ENCODE assay signal across 35 cellular contexts in the genomic region with DNA sequence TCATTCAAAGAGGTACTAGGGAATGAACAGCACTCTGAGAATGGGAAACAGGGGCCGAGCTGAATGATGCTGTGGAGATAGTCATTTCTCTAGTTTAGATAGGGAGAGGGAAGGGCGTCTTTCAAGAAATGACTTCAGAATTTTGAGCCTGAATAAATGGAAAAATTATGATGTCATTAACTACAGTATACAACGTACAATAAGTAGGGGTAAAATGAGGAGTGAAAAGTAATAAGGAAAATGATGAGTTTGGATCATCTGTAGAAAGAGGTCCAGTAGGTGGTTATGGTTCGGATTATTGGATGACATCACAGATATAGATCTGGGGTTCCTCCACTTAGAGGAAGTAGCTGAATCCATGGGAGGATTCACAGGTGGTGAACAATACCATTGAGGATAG.
DNase-seq lines count a peak whose midpoint lies in the region; ATAC-seq, FAIRE-seq and TF ChIP-seq lines count a peak whose summit lies in the region.
"Had no signal": no experiment of that assay in that cellular context is flagged by ENCODE, and none has a peak within 500 bp of the region (broad histone marks: within the 10 kb centered on the region; RNA-seq: fewer than 3 reads in every experiment).

No MANE protein-coding gene starts in this region.

- H3K4me3 Mint-ChIP-seq in effector memory CD8-positive, alpha-beta T cell = no peak overlapping the region
- H3K4me3 Mint-ChIP-seq: B cell; CD14-positive monocyte; CD4-positive, alpha-beta memory T cell; CD4-positive, alpha-beta T cell; CD4-positive, CD25-positive, alpha-beta regulatory T cell; CD8-positive, alpha-beta memory T cell; CD8-positive, alpha-beta T cell had no signal

- no peak overlapping the region for H3K27ac Mint-ChIP-seq in effector memory CD8-positive, alpha-beta T cell
- H3K27ac Mint-ChIP-seq: B cell; CD14-positive monocyte; CD4-positive, alpha-beta memory T cell; CD4-positive, alpha-beta T cell; CD4-positive, CD25-positive, alpha-beta regulatory T cell; CD8-positive, alpha-beta memory T cell; CD8-positive, alpha-beta T cell had no signal

- H2AFZ ChIP-seq in HepG2 (ENCODE audit: low read length) = no peak overlapping the region

- no peak overlapping the region for H3K4me3 ChIP-seq in HepG2 (replicated peaks in 1 of 3; ENCODE audit: insufficient read depth in 1 of 3, low read depth in 2 of 3, low read length in 3 of 3)
- no peak overlapping the region for H3K4me3 ChIP-seq in right lobe of liver
- H3K4me3 ChIP-seq in HEK293 (ENCODE audit: low read depth, low read length) = no peak overlapping the region
- H3K4me3 ChIP-seq: A549; BLaER1; BLaER1 treated with 17β-estradiol and CSF1 and Interleukin-3, amounts not matched to agents 10 nM and 100 nM had no signal

- peaks cover 9 to 17% of the 10 kb centered on the region in 2 donors for H3K9me3 Mint-ChIP-seq in effector memory CD8-positive, alpha-beta T cell
- H3K9me3 Mint-ChIP-seq: CD8-positive, alpha-beta T cell had no signal

- no peak for TF ChIP-seq RAD21 in HepG2 (CRISPR knock-in tag; IDR thresholded peaks at IDR 0.05)

- H3K9me3 ChIP-seq in HepG2 (ENCODE audit: low read length) = peaks cover 86% of the 10 kb centered on the region
- H3K9me3 ChIP-seq in right lobe of liver = no peaks in the 10 kb centered on the region
- H3K9me3 ChIP-seq in HEK293 (ENCODE audit: control insufficient read depth, insufficient read depth, low read depth, low read length) = no peaks in the 10 kb centered on the region
- H3K9me3 ChIP-seq: A549; BE2C; BLaER1; BLaER1 treated with 17β-estradiol and CSF1 and Interleukin-3, amounts not matched to agents 10 nM and 100 nM; Caco-2 had no signal

- DNase-seq in HepG2 (ENCODE audit: low spot score) = no peak
- no peak for DNase-seq in right lobe of liver
- peak; percentile 10 for DNase-seq in medulla oblongata (ENCODE audit: extremely low spot score)
- no peak for DNase-seq in effector memory CD8-positive, alpha-beta T cell
- DNase-seq in H54 (ENCODE audit: insufficient read length, low spot score) = no peak
- DNase-seq: 8988T; ACHN; AML-193; BE2C; C1 segment of cervical spinal cord; Caco-2; Calu3; CD4-positive, alpha-beta memory T cell; CD4-positive, alpha-beta T cell; CD4-positive, CD25-positive, alpha-beta regulatory T cell; CD8-positive, alpha-beta memory T cell; CD8-positive, alpha-beta T cell; COR-L47; DMS 273 treated with DMSO at 0.1 percent for 48 hours; DMS153; DMS53; DMS79; DMS79 treated with DMSO at 0.1 percent for 48 hours; DND-41; EL had no signal

- intact Hi-C loops in HepG2 (cut with micrococcal nuclease; ENCODE audit: unreplicated experiment) = no loop called here
- intact Hi-C loops in right lobe of liver (cut with DNase I) = no loop called here

- TF ChIP-seq POLR2A in HepG2 (IDR thresholded peaks at IDR 0.05; ENCODE audit: insufficient read depth in 1 of 2, low read depth in 2 of 2, low read length in 2 of 2) (no peak), right lobe of liver (IDR thresholded peaks at IDR 0.05) (no peak), H54 (IDR thresholded peaks at IDR 0.05; ENCODE audit: low read depth, low read length) (no peak)

- no peak overlapping the region for H3K4me2 ChIP-seq in HepG2 (ENCODE audit: low read depth, low read length)
- H3K4me2 ChIP-seq: A549; BLaER1; BLaER1 treated with 17β-estradiol and CSF1 and Interleukin-3, amounts not matched to agents 10 nM and 100 nM had no signal

- BruUV-seq in HepG2 (replicated peaks; lab: Mats Ljungman, UMichigan) = no TSS peak

- H3K36me3 ChIP-seq in HepG2 (replicated peaks in 1 of 2; ENCODE audit: control insufficient read depth in 1 of 2, insufficient read depth in 2 of 2, low read length in 2 of 2) (no peaks in the 10 kb centered on the region), right lobe of liver (no peaks in the 10 kb centered on the region), HEK293 (ENCODE audit: control insufficient read depth in 2 of 2, insufficient read depth in 1 of 2, low read length in 2 of 2) (no peaks in the 10 kb centered on the region)
- H3K36me3 ChIP-seq: BE2C; BLaER1; BLaER1 treated with 17β-estradiol and CSF1 and Interleukin-3, amounts not matched to agents 10 nM and 100 nM had no signal

- POLR2A ChIA-PET in HepG2 (lab: Yijun Ruan, JAX) (no interaction called here), HEK293 (lab: Yijun Ruan, JAX) (no interaction called here)

- WGBS in HepG2 (ENCODE audit: low lambda C conversion rate) = 2% methylated on average over 4 of the region's 4 CpGs
- 63% methylated on average over 3 of the region's 4 CpGs for WGBS in right lobe of liver (ENCODE audit: insufficient coverage, low coverage, low lambda C conversion rate, missing lambda C conversion rate)

- no peak overlapping the region for H3K9ac ChIP-seq in HepG2 (ENCODE audit: insufficient read depth, low read depth, low read length)
- H3K9ac ChIP-seq: BLaER1; BLaER1 treated with 17β-estradiol and CSF1 and Interleukin-3, amounts not matched to agents 10 nM and 100 nM had no signal

- H3K27ac ChIP-seq in HepG2 (ENCODE audit: extremely low read length, insufficient read depth, low read length) (no peak overlapping the region), right lobe of liver (no peak overlapping the region), HEK293 (ENCODE audit: extremely low read depth, low read depth, low read length) (no peak overlapping the region)
- H3K27ac ChIP-seq: 22Rv1; A549; BLaER1; BLaER1 treated with 17β-estradiol and CSF1 and Interleukin-3, amounts not matched to agents 10 nM and 100 nM; C4-2B had no signal

- in situ Hi-C loops in HepG2 (cut with HindIII; ENCODE audit: extremely low pct_ligation_motif_present, low pct_unique_long_range_greater_than_20kb) = no loop called here

- no peaks in the 10 kb centered on the region for H3K4me1 ChIP-seq in HepG2 (ENCODE audit: insufficient read depth, low read length)
- no peaks in the 10 kb centered on the region for H3K4me1 ChIP-seq in right lobe of liver
- H3K4me1 ChIP-seq in HEK293 (ENCODE audit: control insufficient read depth, insufficient read depth, low read length) = no peaks in the 10 kb centered on the region
- H3K4me1 ChIP-seq: A549; BE2C; BLaER1; BLaER1 treated with 17β-estradiol and CSF1 and Interleukin-3, amounts not matched to agents 10 nM and 100 nM had no signal

- CTCF ChIA-PET in HepG2 (lab: Yijun Ruan, JAX; ENCODE audit: low intra/inter-chr PET ratio, low total read pairs) = no interaction called here
- CTCF ChIA-PET in HEK293 (lab: Yijun Ruan, JAX) = no interaction called here

- no peak for FAIRE-seq in HepG2 (lab: Jason Lieb, UNC)
- FAIRE-seq in H54 (lab: Jason Lieb, UNC) = no peak
- FAIRE-seq: A204.1, A549, D721Med had no signal

- ATAC-seq in HepG2 = no peak
- no peak for ATAC-seq in right lobe of liver
- ATAC-seq in effector memory CD8-positive, alpha-beta T cell (replicated peaks) = no peak
- ATAC-seq: A549; CD8-positive, alpha-beta T cell had no signal

- no peaks in the 10 kb centered on the region for H4K20me1 ChIP-seq in HepG2 (ENCODE audit: insufficient read depth, low read length)
- H4K20me1 ChIP-seq: BLaER1; BLaER1 treated with 17β-estradiol and CSF1 and Interleukin-3, amounts not matched to agents 10 nM and 100 nM had no signal

- no peaks in the 10 kb centered on the region for H3K27me3 Mint-ChIP-seq in effector memory CD8-positive, alpha-beta T cell
- H3K27me3 Mint-ChIP-seq: B cell; CD4-positive, alpha-beta memory T cell; CD4-positive, alpha-beta T cell; CD4-positive, CD25-positive, alpha-beta regulatory T cell; CD8-positive, alpha-beta memory T cell had no signal

- no peaks in the 10 kb centered on the region for H3K36me3 Mint-ChIP-seq in effector memory CD8-positive, alpha-beta T cell (ENCODE audit: insufficient read depth)
- H3K36me3 Mint-ChIP-seq: CD14-positive monocyte; CD4-positive, alpha-beta memory T cell; CD4-positive, CD25-positive, alpha-beta regulatory T cell; CD8-positive, alpha-beta memory T cell; CD8-positive, alpha-beta T cell had no signal

- H3K27me3 ChIP-seq in HepG2 (ENCODE audit: control insufficient read depth in 1 of 2, insufficient read depth in 2 of 2, low read length in 2 of 2) (no peaks in the 10 kb centered on the region), right lobe of liver (no peaks in the 10 kb centered on the region)
- H3K27me3 ChIP-seq: BE2C; BLaER1; BLaER1 treated with 17β-estradiol and CSF1 and Interleukin-3, amounts not matched to agents 10 nM and 100 nM had no signal

- TF ChIP-seq CTCF in HepG2 (CRISPR knock-in tag; IDR thresholded peaks at IDR 0.05) = no peak
- no peak for TF ChIP-seq CTCF in right lobe of liver (IDR thresholded peaks at IDR 0.05)
- no peak for TF ChIP-seq CTCF in HEK293 (tag by site-specific recombination; IDR thresholded peaks at IDR 0.05)

- no peaks in the 10 kb centered on the region for H3K4me1 Mint-ChIP-seq in effector memory CD8-positive, alpha-beta T cell (ENCODE audit: low read depth in 2 of 2)
- H3K4me1 Mint-ChIP-seq: B cell; CD14-positive monocyte; CD4-positive, alpha-beta memory T cell; CD8-positive, alpha-beta memory T cell had no signal

- TF ChIP-seq EP300 in HepG2 (IDR thresholded peaks at IDR 0.05; ENCODE audit: low read depth in 2 of 2, low read length in 2 of 2) = no peak
- no peak for TF ChIP-seq EP300 in HepG2 (CRISPR knock-in tag; IDR thresholded peaks at IDR 0.05; ENCODE audit: borderline replicate concordance)

- no peaks in the 10 kb centered on the region for H3K79me2 ChIP-seq in HepG2 (ENCODE audit: insufficient read depth, low read length)

TF ChIP-seq in HepG2, 621 proteins besides CTCF, POLR2A, EP300 and RAD21 (continues in another document):
- TF ChIP-seq CREB1 (IDR thresholded peaks at IDR 0.05) (peak; percentile 66), CREB1 (CRISPR knock-in tag; IDR thresholded peaks at IDR 0.05) (no peak), ZNF329 (CRISPR knock-in tag; IDR thresholded peaks at IDR 0.05; ENCODE audit: low read depth) (no peak), ATF7 (IDR thresholded peaks at IDR 0.05) (peak; percentile 91), ATF7 (CRISPR knock-in tag; IDR thresholded peaks at IDR 0.05) (no peak)

TF ChIP-seq in HEK293, 187 proteins besides CTCF, POLR2A, EP300 and RAD21 (continues in another document):
- TF ChIP-seq OVOL3 (tag by site-specific recombination; IDR thresholded peaks at IDR 0.05) (no peak), SP2 (tag by site-specific recombination; IDR thresholded peaks at IDR 0.05) (no peak), ZNF623 (tag by site-specific recombination; IDR thresholded peaks at IDR 0.05) (no peak)
- TF ChIP-seq, protein P1, sequence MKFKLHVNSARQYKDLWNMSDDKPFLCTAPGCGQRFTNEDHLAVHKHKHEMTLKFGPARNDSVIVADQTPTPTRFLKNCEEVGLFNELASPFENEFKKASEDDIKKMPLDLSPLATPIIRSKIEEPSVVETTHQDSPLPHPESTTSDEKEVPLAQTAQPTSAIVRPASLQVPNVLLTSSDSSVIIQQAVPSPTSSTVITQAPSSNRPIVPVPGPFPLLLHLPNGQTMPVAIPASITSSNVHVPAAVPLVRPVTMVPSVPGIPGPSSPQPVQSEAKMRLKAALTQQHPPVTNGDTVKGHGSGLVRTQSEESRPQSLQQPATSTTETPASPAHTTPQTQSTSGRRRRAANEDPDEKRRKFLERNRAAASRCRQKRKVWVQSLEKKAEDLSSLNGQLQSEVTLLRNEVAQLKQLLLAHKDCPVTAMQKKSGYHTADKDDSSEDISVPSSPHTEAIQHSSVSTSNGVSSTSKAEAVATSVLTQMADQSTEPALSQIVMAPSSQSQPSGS (tag by site-specific recombination; IDR thresholded peaks at IDR 0.05; ENCODE audit: low read depth) = peak; percentile 59; the same call in 1 of the 2 replicates
